8 cellular contexts compared by ENCODE assay signal in genomic region chr1:8510041-8510823, GRCh38.
A peak's percentile ranks its signal among the peaks of the same experiment; 100 is the strongest.
DNase-seq lines count a peak whose midpoint lies in the region; ATAC-seq and TF ChIP-seq lines count a peak whose summit lies in the region.

No MANE protein-coding gene starts in this region.

- no peak overlapping the region for H2AFZ ChIP-seq in mesenchymal stem cell (ENCODE audit: low read depth, low read length)

- in situ Hi-C loops in brain microvascular endothelial cell (cut with HindIII; ENCODE audit: low pct_ligation_motif_present, low sequenced_read_pairs) = no loop called here

- H3K27me3 ChIP-seq in A673 (replicated peaks; ENCODE audit: insufficient read depth, low read depth, low read length, poor library complexity) = no peaks in the 10 kb centered on the region
- H3K27me3 ChIP-seq in brain microvascular endothelial cell (replicated peaks) = no peaks in the 10 kb centered on the region
- H3K27me3 ChIP-seq in mesenchymal stem cell (ENCODE audit: control insufficient read depth in 1 of 2, insufficient read depth in 1 of 2, low read length in 2 of 2) = no peaks in the 10 kb centered on the region

- no peak for ATAC-seq in GM18519 (IDR thresholded peaks at IDR 0.05; ENCODE audit: low FRiP score, unreplicated experiment)

- no peak overlapping the region for H2BK5ac ChIP-seq in mesenchymal stem cell (ENCODE audit: low read depth, low read length, poor library complexity, severe bottlenecking)

- TF ChIP-seq CTCF in A673 (conservative IDR thresholded peaks at IDR 0.05; ENCODE audit: low read depth, low read length) (no peak), brain microvascular endothelial cell (IDR thresholded peaks at IDR 0.05; ENCODE audit: low read depth, low read length, missing control alignments) (no peak)

- H2BK15ac ChIP-seq in mesenchymal stem cell (ENCODE audit: low read depth, poor library complexity, severe bottlenecking) = no peak overlapping the region

- WGBS in mesenchymal stem cell = 56% methylated on average over 3 of the region's 9 CpGs

- no peak overlapping the region for H3K18ac ChIP-seq in mesenchymal stem cell (ENCODE audit: low read depth in 1 of 2, low read length in 2 of 2)

- peaks cover 31% of the 10 kb centered on the region for H3K79me1 ChIP-seq in mesenchymal stem cell (replicated peaks; ENCODE audit: low read length, poor library complexity, severe bottlenecking)

- no peak overlapping the region for H2BK12ac ChIP-seq in mesenchymal stem cell (ENCODE audit: low read length in 2 of 2)

- no peak overlapping the region for H3K4me2 ChIP-seq in mesenchymal stem cell (ENCODE audit: low read length, poor library complexity, severe bottlenecking)

- H3K4me1 ChIP-seq in A673 (ENCODE audit: insufficient read depth, low read length, poor library complexity, severe bottlenecking) (peaks cover 6% of the 10 kb centered on the region), mesenchymal stem cell (ENCODE audit: control insufficient read depth, insufficient read depth, low read depth, low read length) (peaks cover 5% of the 10 kb centered on the region)

- H3K4me3 ChIP-seq in A673 (ENCODE audit: low read depth, low read length, poor library complexity, severe bottlenecking) (no peak overlapping the region), brain microvascular endothelial cell (ENCODE audit: low read depth, low read length) (no peak overlapping the region), mesenchymal stem cell (ENCODE audit: insufficient read depth in 1 of 2, low read depth in 1 of 2, low read length in 2 of 2) (peak overlapping the region in 1 of 2 experiments; percentile 68)

- H3K9me3 ChIP-seq in A673 (ENCODE audit: low read depth, low read length, poor library complexity, severe bottlenecking) (no peaks in the 10 kb centered on the region), mesenchymal stem cell (ENCODE audit: control insufficient read depth, low read length) (no peaks in the 10 kb centered on the region)

- no peak overlapping the region for H4K8ac ChIP-seq in mesenchymal stem cell (ENCODE audit: low read length)

- H3K14ac ChIP-seq in mesenchymal stem cell (ENCODE audit: low read length in 2 of 2) = no peak overlapping the region

- H2BK120ac ChIP-seq in mesenchymal stem cell (ENCODE audit: low read depth, low read length) = no peak overlapping the region

- POLR2A ChIA-PET in A673 (lab: Charles Lee; ENCODE audit: low non-redundant PET) = no interaction called here

- H3K36me3 ChIP-seq in A673 (ENCODE audit: insufficient read depth, low read length, poor library complexity, severe bottlenecking) (peaks cover 13% of the 10 kb centered on the region), brain microvascular endothelial cell (replicated peaks) (no peaks in the 10 kb centered on the region), mesenchymal stem cell (ENCODE audit: control insufficient read depth in 1 of 2, insufficient read depth in 2 of 2, low read depth in 1 of 2, low read length in 2 of 2) (peaks cover 12 to 19% of the 10 kb centered on the region in 2 experiments)

- H3K27ac ChIP-seq in A673 (ENCODE audit: low read depth, low read length, poor library complexity, severe bottlenecking) = peak overlapping the region; percentile 41
- H3K27ac ChIP-seq in brain microvascular endothelial cell = peak overlapping the region; percentile 29
- peak overlapping the region; percentile 5 for H3K27ac ChIP-seq in mesenchymal stem cell (ENCODE audit: low read length, poor library complexity, severe bottlenecking)

- no TSS peak for BruUV-seq in A673 (replicated peaks; lab: Mats Ljungman, UMichigan)

- H3K9ac ChIP-seq in mesenchymal stem cell (ENCODE audit: low read length) = peak overlapping the region; percentile 77

- no peak overlapping the region for H2AK5ac ChIP-seq in mesenchymal stem cell (ENCODE audit: low read length, severe bottlenecking)

- H3K23ac ChIP-seq in mesenchymal stem cell (ENCODE audit: low read length in 2 of 2) = no peak overlapping the region

- no peak overlapping the region for H4K91ac ChIP-seq in mesenchymal stem cell (ENCODE audit: low read length)

- H3K4ac ChIP-seq in mesenchymal stem cell (ENCODE audit: low read depth in 1 of 2, low read length in 2 of 2) = no peak overlapping the region

- CTCF ChIA-PET in A673 (lab: Charles Lee) = no interaction called here

- DNase-seq in A673 (ENCODE audit: low spot score) (peak; percentile 48), NCI-H2227 treated with DMSO at 0.1 percent for 48 hours (lab: John Stamatoyannopoulos, UW) (peak; percentile 83), brain microvascular endothelial cell (peak; percentile 73), mesenchymal stem cell (peak; percentile 80), NCI-H774 (lab: John Stamatoyannopoulos, UW) (no peak), NCI-H1436 treated with DMSO at 0.1 percent for 48 hours (lab: John Stamatoyannopoulos, UW) (no peak)
- peak; percentile 35 for DNase-seq in stimulated activated naive CD4-positive, alpha-beta T cell treated with Interleukin-2 at 50 U/mL for 16 hours (lab: John Stamatoyannopoulos, UW)

- intact Hi-C loops in A673 (cut with micrococcal nuclease; ENCODE audit: unreplicated experiment) = no loop called here

Comparison
In these comparisons a context has a peak if more than half of its experiments do, and no peak if none do; other contexts are left out.
1. DNase-seq: peak in A673 (single experiment), NCI-H2227 treated with DMSO at 0.1 percent for 48 hours (single experiment), brain microvascular endothelial cell (single experiment), mesenchymal stem cell (single experiment) and stimulated activated naive CD4-positive, alpha-beta T cell treated with Interleukin-2 at 50 U/mL for 16 hours (single experiment); none in NCI-H774 (single experiment) and NCI-H1436 treated with DMSO at 0.1 percent for 48 hours (single experiment).
2. Peak in every context shown above with its lines, with median percentiles within 50 percentile points of each other: H3K27ac ChIP-seq.